8 cellular contexts compared by ENCODE assay signal in the genomic region with DNA sequence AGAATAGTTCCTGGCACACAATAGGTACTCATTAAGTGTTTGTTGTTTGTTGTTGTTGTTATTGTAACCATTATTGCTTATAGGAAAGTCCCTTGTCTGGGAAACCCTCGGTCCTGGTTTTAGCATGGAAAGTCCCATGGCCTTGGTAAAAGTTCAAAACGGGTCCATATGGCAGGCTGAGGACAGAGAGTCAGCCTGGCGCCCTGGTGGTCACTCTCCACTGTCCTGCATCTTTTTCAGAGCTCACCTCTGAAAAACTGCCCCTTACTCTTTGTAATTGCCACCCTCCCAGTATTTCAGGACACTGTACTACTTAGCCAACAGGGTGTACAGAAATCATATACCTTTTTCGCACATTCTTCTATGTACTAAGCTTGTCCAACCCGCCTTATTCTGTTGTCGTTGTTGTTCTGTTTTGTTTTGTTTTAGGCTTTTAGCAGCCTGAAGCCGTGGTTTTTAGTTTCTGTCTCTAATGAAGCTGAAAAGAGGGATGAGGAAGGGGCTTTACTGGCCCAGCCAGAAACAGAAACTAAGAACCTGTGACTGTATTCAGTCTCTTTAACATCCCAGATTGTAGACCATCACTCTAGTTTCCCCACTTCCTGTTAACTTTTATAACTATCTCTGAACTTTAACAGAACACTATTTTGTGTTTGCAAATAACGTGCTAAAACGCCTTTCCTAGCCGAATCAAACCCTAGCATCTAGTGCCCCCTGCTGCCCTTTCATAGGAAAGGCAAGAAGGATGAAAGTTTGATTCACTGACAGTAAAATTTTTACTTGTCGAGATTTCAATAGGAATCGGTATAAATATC. TPM values are rescaled to one million over a fixed set of nuclear protein-coding genes. Genes with fewer than 3 reads are reported as not detected.
DNase-seq lines count a peak whose midpoint lies in the region; ATAC-seq and TF ChIP-seq lines count a peak whose summit lies in the region.

No MANE protein-coding gene starts in this region.

- no peaks in the 10 kb centered on the region for H3K27me3 ChIP-seq in endodermal cell (ENCODE audit: control insufficient read depth, insufficient read depth, low read length, poor library complexity, severe bottlenecking)

- H3K4me1 ChIP-seq in endodermal cell (ENCODE audit: control insufficient read depth, insufficient read depth, low read length): peaks cover 7% of the 10 kb centered on the region

- WGBS in endodermal cell (ENCODE audit: insufficient coverage in 1 of 2, insufficient read length in 1 of 2), 2 experiments: 0 to 34% methylated on average over 1 to 12 of the region's 12 CpGs

- H3K4me1 Mint-ChIP-seq in endodermal cell: peaks cover 12% of the 10 kb centered on the region
- H3K4me1 Mint-ChIP-seq in stimulated activated memory B cell treated with anti-CD40 and anti-IgM and Interleukin-4, amounts not matched to agents 10 μg/mL and 1 μg/mL and 100 μg/mL, for 72 hours: no peaks in the 10 kb centered on the region

- H3K36me3 ChIP-seq in endodermal cell (ENCODE audit: control insufficient read depth, insufficient read depth, low read length): peaks cover 9% of the 10 kb centered on the region

- peak overlapping the region; percentile 95 for H3K4me3 ChIP-seq in endodermal cell (ENCODE audit: low read length)

- ATAC-seq in GM18868 (IDR thresholded peaks at IDR 0.05; ENCODE audit: unreplicated experiment) (peak; percentile 24), HG03378 (IDR thresholded peaks at IDR 0.05; ENCODE audit: unreplicated experiment) (peak; percentile 36)
- peak; percentile 63 for ATAC-seq in stimulated activated memory B cell treated with anti-CD40 and anti-IgM and Interleukin-4, amounts not matched to agents 10 μg/mL and 1 μg/mL and 100 μg/mL, for 72 hours

- H3K9ac ChIP-seq in endodermal cell (ENCODE audit: extremely low read depth, low read length, poor library complexity, severe bottlenecking): peak overlapping the region; percentile 31

- no peak overlapping the region for H3K27ac ChIP-seq in endodermal cell (ENCODE audit: low read depth, low read length)

- H3K9me3 Mint-ChIP-seq in endodermal cell: peaks cover 2% of the 10 kb centered on the region
- no peaks in the 10 kb centered on the region for H3K9me3 Mint-ChIP-seq in stimulated activated memory B cell treated with anti-CD40 and anti-IgM and Interleukin-4, amounts not matched to agents 10 μg/mL and 1 μg/mL and 100 μg/mL, for 72 hours

- TF ChIP-seq CTCF in endodermal cell (conservative IDR thresholded peaks at IDR 0.05): peak; percentile 97

- H3K36me3 Mint-ChIP-seq in endodermal cell (ENCODE audit: low read depth): peaks cover 14% of the 10 kb centered on the region
- H3K36me3 Mint-ChIP-seq in stimulated activated memory B cell treated with anti-CD40 and anti-IgM and Interleukin-4, amounts not matched to agents 10 μg/mL and 1 μg/mL and 100 μg/mL, for 72 hours: no peaks in the 10 kb centered on the region

- DNase-seq in AG08396 (ENCODE audit: low spot score): peak; percentile 73
- peak; percentile 70 for DNase-seq in NCI-H526 treated with DMSO at 0.1 percent for 48 hours (lab: John Stamatoyannopoulos, UW)
- peak; percentile 32 to 39 for DNase-seq in activated CD4-positive, alpha-beta T cell treated with anti-CD3 and anti-CD28 coated beads, Interleukin-2, amount 50 U/mL, for 4 hours
- peak; percentile 61 for DNase-seq in endodermal cell
- peak; percentile 77 for DNase-seq in midbrain (lab: John Stamatoyannopoulos, UW)

- peaks cover 1% of the 10 kb centered on the region for H3K9me3 ChIP-seq in endodermal cell (ENCODE audit: control insufficient read depth, low read length)

- H3K27ac Mint-ChIP-seq in endodermal cell: no peak overlapping the region
- H3K27ac Mint-ChIP-seq in stimulated activated memory B cell treated with anti-CD40 and anti-IgM and Interleukin-4, amounts not matched to agents 10 μg/mL and 1 μg/mL and 100 μg/mL, for 72 hours: no peak overlapping the region

- no peaks in the 10 kb centered on the region for H3K27me3 Mint-ChIP-seq in endodermal cell (ENCODE audit: insufficient read depth)
- no peaks in the 10 kb centered on the region for H3K27me3 Mint-ChIP-seq in stimulated activated memory B cell treated with anti-CD40 and anti-IgM and Interleukin-4, amounts not matched to agents 10 μg/mL and 1 μg/mL and 100 μg/mL, for 72 hours

- no peak overlapping the region for H3K4me3 Mint-ChIP-seq in endodermal cell
- no peak overlapping the region for H3K4me3 Mint-ChIP-seq in stimulated activated memory B cell treated with anti-CD40 and anti-IgM and Interleukin-4, amounts not matched to agents 10 μg/mL and 1 μg/mL and 100 μg/mL, for 72 hours

RNA-seq across cellular contexts. Expression of gene TMEM14A, which starts 7.6 kb away (rescaled TPM):
- total RNA-seq in endodermal cell: 10 to 100 TPM in 1 of 2 donors, 1 to 10 TPM in 1; 9.2 to 12.6 TPM
- 32.7 TPM for polyA plus RNA-seq in endodermal cell (2013, experiment 1 of 2)
- polyA plus RNA-seq in endodermal cell (2013, experiment 2 of 2): 30.0 TPM
